In genomic region chr1:168428063-168428731, GRCh38 we compare ENCODE assay signal across 13 cellular contexts.
DNase-seq lines count a peak whose midpoint lies in the region; ATAC-seq and TF ChIP-seq lines count a peak whose summit lies in the region.
"Had no signal": no experiment of that assay in that cellular context is flagged by ENCODE, and none has a peak within 500 bp of the region (broad histone marks: within the 10 kb centered on the region; RNA-seq: fewer than 3 reads in every experiment).

No MANE protein-coding gene starts in this region.

- H3K36me3 ChIP-seq in smooth muscle cell (ENCODE audit: low read depth): no peaks in the 10 kb centered on the region

- no peaks in the 10 kb centered on the region for H3K9me3 ChIP-seq in smooth muscle cell (replicated peaks; ENCODE audit: low read depth)

- no peak overlapping the region for H2AFZ ChIP-seq in smooth muscle cell (ENCODE audit: low read depth)

- H3K9ac ChIP-seq in smooth muscle cell (ENCODE audit: low read depth): no peak overlapping the region

- DNase-seq in GOT3 (lab: John Stamatoyannopoulos, UW) (peak; percentile 64), chondrocyte (ENCODE audit: low spot score) (no peak), iris pigment epithelial cell (ENCODE audit: low read depth) (peak; percentile 20), smooth muscle cell (lab: John Stamatoyannopoulos, UW; ENCODE audit: unreplicated experiment) (no peak), DMS114 treated with DMSO at 0.1 percent for 48 hours (lab: John Stamatoyannopoulos, UW; ENCODE audit: unreplicated experiment) (no peak), endothelial cell (ENCODE audit: low spot score) (no peak), SK-N-DZ (ENCODE audit: low spot score) (no peak)
- DNase-seq: activated T-cell treated with anti-CD3 and anti-CD28 coated beads, Interleukin-2, amount 50 U/mL, for 72 hours; CD8-positive, alpha-beta memory T cell; head of caudate nucleus; IMR-90 had no signal

- H3K4me1 ChIP-seq in smooth muscle cell (ENCODE audit: low read depth): no peaks in the 10 kb centered on the region

- H3K27ac Mint-ChIP-seq in chondrocyte (ENCODE audit: unreplicated experiment) (peak overlapping the region; percentile 42), endothelial cell (ENCODE audit: unreplicated experiment) (no peak overlapping the region)
- H3K27ac Mint-ChIP-seq: activated T-cell treated with anti-CD3 and anti-CD28 coated beads, Interleukin-2, amount 50 U/mL, for 72 hours had no signal

- ATAC-seq in GM18517 (IDR thresholded peaks at IDR 0.05; ENCODE audit: unreplicated experiment): no peak
- ATAC-seq: activated T-cell treated with anti-CD3 and anti-CD28 coated beads, Interleukin-2, amount 50 U/mL, for 72 hours had no signal

- H3K4me3 ChIP-seq in smooth muscle cell: no peak overlapping the region

- no peaks in the 10 kb centered on the region for H3K36me3 Mint-ChIP-seq in chondrocyte (ENCODE audit: low read depth)
- no peaks in the 10 kb centered on the region for H3K36me3 Mint-ChIP-seq in endothelial cell (ENCODE audit: low read depth, unreplicated experiment)

- no peaks in the 10 kb centered on the region for H3K27me3 ChIP-seq in smooth muscle cell (ENCODE audit: low read depth)

- no peaks in the 10 kb centered on the region for H3K9me3 Mint-ChIP-seq in chondrocyte (ENCODE audit: low read depth)
- H3K9me3 Mint-ChIP-seq in endothelial cell (ENCODE audit: unreplicated experiment): no peaks in the 10 kb centered on the region
- H3K9me3 Mint-ChIP-seq: activated T-cell treated with anti-CD3 and anti-CD28 coated beads, Interleukin-2, amount 50 U/mL, for 72 hours; CD8-positive, alpha-beta memory T cell had no signal

- H3K4me3 Mint-ChIP-seq in chondrocyte (ENCODE audit: unreplicated experiment): no peak overlapping the region
- H3K4me3 Mint-ChIP-seq in endothelial cell (ENCODE audit: unreplicated experiment): no peak overlapping the region
- H3K4me3 Mint-ChIP-seq: activated T-cell treated with anti-CD3 and anti-CD28 coated beads, Interleukin-2, amount 50 U/mL, for 72 hours; CD8-positive, alpha-beta memory T cell had no signal

- H3K27ac ChIP-seq in smooth muscle cell (ENCODE audit: low read depth): no peak overlapping the region
- H3K27ac ChIP-seq: VCaP had no signal

- no peaks in the 10 kb centered on the region for H3F3A ChIP-seq in smooth muscle cell (ENCODE audit: low read depth)

- H3K4me1 Mint-ChIP-seq in chondrocyte (ENCODE audit: low read depth) (peaks cover 7% of the 10 kb centered on the region), endothelial cell (ENCODE audit: unreplicated experiment) (no peaks in the 10 kb centered on the region)

- no peaks in the 10 kb centered on the region for H4K20me1 ChIP-seq in smooth muscle cell (ENCODE audit: low read depth)

- no peaks in the 10 kb centered on the region for H3K79me2 ChIP-seq in smooth muscle cell (ENCODE audit: low read depth)

- H3K27me3 Mint-ChIP-seq in chondrocyte (ENCODE audit: low read depth): peaks cover 1% of the 10 kb centered on the region
- no peaks in the 10 kb centered on the region for H3K27me3 Mint-ChIP-seq in endothelial cell (ENCODE audit: unreplicated experiment)
- H3K27me3 Mint-ChIP-seq: CD8-positive, alpha-beta memory T cell had no signal

- H3K4me2 ChIP-seq in smooth muscle cell: peak overlapping the region; percentile 33

- TF ChIP-seq CTCF in chondrocyte (IDR thresholded peaks at IDR 0.05) (no peak), smooth muscle cell (IDR thresholded peaks at IDR 0.05; ENCODE audit: borderline replicate concordance, insufficient read depth, poor library complexity, severe bottlenecking) (no peak), endothelial cell (IDR thresholded peaks at IDR 0.05; ENCODE audit: unreplicated experiment) (no peak)

- 18% methylated on average over 4 of the region's 4 CpGs for WGBS in smooth muscle cell (ENCODE audit: low lambda C conversion rate)

Comparison
In these comparisons a context has a peak if more than half of its experiments do, and no peak if none do; other contexts are left out.
1. DNase-seq: peak in GOT3 (single experiment) and iris pigment epithelial cell (single experiment); none in chondrocyte (single experiment), smooth muscle cell (single experiment), DMS114 treated with DMSO at 0.1 percent for 48 hours (single experiment), endothelial cell (single experiment) and SK-N-DZ (single experiment).